In genomic region chr6:119317007-119317406, GRCh38 we compare ENCODE assay signal across 22 cellular contexts. TPM values are rescaled to one million over a fixed set of nuclear protein-coding genes. Genes with fewer than 3 reads are reported as not detected.
DNase-seq lines count a peak whose midpoint lies in the region; ATAC-seq, FAIRE-seq and TF ChIP-seq lines count a peak whose summit lies in the region.
"Had no signal": no experiment of that assay in that cellular context is flagged by ENCODE, and none has a peak within 500 bp of the region (broad histone marks: within the 10 kb centered on the region; RNA-seq: fewer than 3 reads in every experiment).

No MANE protein-coding gene starts in this region.

- no peaks in the 10 kb centered on the region for H3K9me3 Mint-ChIP-seq in activated CD4-positive, alpha-beta T cell treated with anti-CD3 and anti-CD28 coated beads, Interleukin-2, amount 10 ng/mL, durations not matched to agents 24 days and 14 days
- H3K9me3 Mint-ChIP-seq in natural killer cell, result no peaks in the 10 kb centered on the region
- H3K9me3 Mint-ChIP-seq: CD14-positive monocyte; CD4-positive, alpha-beta memory T cell; H9 had no signal

- WGBS in K562 (ENCODE audit: insufficient coverage, low coverage, missing lambda C conversion rate), result 92% methylated on average over 4 of the region's 4 CpGs

- H3K4me3 ChIP-seq in K562, result no peak overlapping the region
- H3K4me3 ChIP-seq: A549, BLaER1 had no signal

- intact Hi-C loops in activated CD4-positive, alpha-beta T cell treated with anti-CD3 and anti-CD28 coated beads, Interleukin-2, amount 10 ng/mL, durations not matched to agents 24 days and 14 days (cut with micrococcal nuclease), result no loop called here
- intact Hi-C loops in K562 (cut with micrococcal nuclease) (no loop called here), natural killer cell (cut with micrococcal nuclease) (loop anchor here (10.0 kb wide), 1 partner anchor 1702 kb away; no protein-coding TSS in a partner anchor)

- FAIRE-seq in K562 (lab: Jason Lieb, UNC), result no peak
- FAIRE-seq: A549, GM12892, GM18507, GM19239, H1 had no signal

- no peak for TF ChIP-seq POLR2A in K562 (conservative IDR thresholded peaks at IDR 0.05)

- no peaks in the 10 kb centered on the region for H3K9me1 ChIP-seq in K562 (ENCODE audit: control insufficient read depth, insufficient read depth, low read length)

- H3K4me1 Mint-ChIP-seq in activated CD4-positive, alpha-beta T cell treated with anti-CD3 and anti-CD28 coated beads, Interleukin-2, amount 10 ng/mL, durations not matched to agents 24 days and 14 days, result peaks cover 58% of the 10 kb centered on the region
- H3K4me1 Mint-ChIP-seq in natural killer cell, result peaks cover 57 to 60% of the 10 kb centered on the region in 2 donors
- H3K4me1 Mint-ChIP-seq: H9 had no signal

- no peaks in the 10 kb centered on the region for H3K27me3 ChIP-seq in K562 (ENCODE audit: control insufficient read depth in 2 of 2, insufficient read depth in 2 of 2, low read length in 2 of 2)
- H3K27me3 ChIP-seq: BLaER1 had no signal

- no peak for TF ChIP-seq RAD21 in K562 (CRISPR knock-in tag; conservative IDR thresholded peaks at IDR 0.05 in 1 of 2, IDR thresholded peaks at IDR 0.05 in 1 of 2)

- H3K4me3 Mint-ChIP-seq in activated CD4-positive, alpha-beta T cell treated with anti-CD3 and anti-CD28 coated beads, Interleukin-2, amount 10 ng/mL, durations not matched to agents 24 days and 14 days, result no peak overlapping the region
- no peak overlapping the region for H3K4me3 Mint-ChIP-seq in natural killer cell
- H3K4me3 Mint-ChIP-seq: CD14-positive monocyte; CD4-positive, alpha-beta memory T cell; H9 had no signal

- H3K36me3 ChIP-seq in KOPT-K1 (ENCODE audit: insufficient read depth, low read length) (0 out of 2 replicates have a peak, but pooled peaks cover 3% of the 10 kb centered on the region), K562 (ENCODE audit: control insufficient read depth, insufficient read depth, low read length) (peaks cover 57% of the 10 kb centered on the region)
- H3K36me3 ChIP-seq: BLaER1 had no signal

- no peak overlapping the region for H3K27ac Mint-ChIP-seq in activated CD4-positive, alpha-beta T cell treated with anti-CD3 and anti-CD28 coated beads, Interleukin-2, amount 10 ng/mL, durations not matched to agents 24 days and 14 days
- peak overlapping the region; percentile 60 to 63 for H3K27ac Mint-ChIP-seq in natural killer cell
- H3K27ac Mint-ChIP-seq: CD14-positive monocyte, H9 had no signal

- no TSS peak for BruUV-seq in K562 (replicated peaks; lab: Mats Ljungman, UMichigan)

- peak overlapping the region; percentile 34 for H3K27ac ChIP-seq in KOPT-K1 (ENCODE audit: low read depth, low read length, poor library complexity, severe bottlenecking)
- 0 out of 3 replicates have a peak overlapping the region, but pooled peaks have one; percentile 11 for H3K27ac ChIP-seq in K562 (ENCODE audit: extremely low read depth, low read depth, low read length)
- H3K27ac ChIP-seq: 22Rv1, A549, BLaER1 had no signal

- TF ChIP-seq CTCF in K562 (IDR thresholded peaks at IDR 0.05 in 2 of 3, conservative IDR thresholded peaks at IDR 0.05 in 1 of 3; ENCODE audit: insufficient read depth in 2 of 3, low read depth in 1 of 3, low read length in 3 of 3) (no peak), natural killer cell (IDR thresholded peaks at IDR 0.05) (no peak)

- H3K79me2 ChIP-seq in K562 (ENCODE audit: control insufficient read depth, insufficient read depth, low read length), result peaks cover 99% of the 10 kb centered on the region

- H3K9ac ChIP-seq in K562 (ENCODE audit: insufficient read depth in 1 of 2, low read depth in 2 of 2, low read length in 2 of 2), result no peak overlapping the region
- H3K9ac ChIP-seq: BLaER1 had no signal

- in situ Hi-C loops in K562 (cut with MboI), result no loop called here

- H3K27me3 Mint-ChIP-seq in activated CD4-positive, alpha-beta T cell treated with anti-CD3 and anti-CD28 coated beads, Interleukin-2, amount 10 ng/mL, durations not matched to agents 24 days and 14 days, result no peaks in the 10 kb centered on the region
- no peaks in the 10 kb centered on the region for H3K27me3 Mint-ChIP-seq in natural killer cell (ENCODE audit: low read depth in 2 of 2)
- H3K27me3 Mint-ChIP-seq: CD4-positive, alpha-beta memory T cell had no signal

- no peak overlapping the region for H3K4me2 ChIP-seq in K562 (ENCODE audit: insufficient read depth, low read length)
- H3K4me2 ChIP-seq: A549, BLaER1 had no signal

- POLR2A ChIA-PET in K562 (lab: Yijun Ruan, JAX), result interaction anchor here (1.5 kb wide), 1 partner anchor 49 kb away, joined by 4 read pairs; no protein-coding TSS in a partner anchor

- ATAC-seq in K562, result no peak
- ATAC-seq in natural killer cell, result no peak
- ATAC-seq in GM18867 (IDR thresholded peaks at IDR 0.05; ENCODE audit: unreplicated experiment), result no peak
- ATAC-seq: A549 had no signal

- H4K20me1 ChIP-seq in K562 (replicated peaks; ENCODE audit: control insufficient read depth, insufficient read depth, low read length), result no peaks in the 10 kb centered on the region; the same call in 1 of the 2 replicates
- H4K20me1 ChIP-seq: BLaER1 had no signal

- H3K36me3 Mint-ChIP-seq in activated CD4-positive, alpha-beta T cell treated with anti-CD3 and anti-CD28 coated beads, Interleukin-2, amount 10 ng/mL, durations not matched to agents 24 days and 14 days (ENCODE audit: low read depth), result peaks cover 20% of the 10 kb centered on the region
- H3K36me3 Mint-ChIP-seq in natural killer cell, result no peaks in the 10 kb centered on the region

- no peaks in the 10 kb centered on the region for H3K9me3 ChIP-seq in KOPT-K1 (ENCODE audit: insufficient read depth, low read length, poor library complexity, severe bottlenecking)
- H3K9me3 ChIP-seq in K562 (replicated peaks; ENCODE audit: control insufficient read depth, insufficient read depth, low read depth, low read length), result no peaks in the 10 kb centered on the region
- H3K9me3 ChIP-seq: A549, BLaER1 had no signal

- TF ChIP-seq EP300 in K562 (IDR thresholded peaks at IDR 0.05; ENCODE audit: low read length), result no peak

- CTCF ChIA-PET in K562 (lab: Yijun Ruan, JAX; ENCODE audit: low intra/inter-chr PET ratio), result no interaction called here

- no peak overlapping the region for H2AFZ ChIP-seq in K562 (ENCODE audit: low read depth, low read length)

- peak; percentile 21 for DNase-seq in activated CD4-positive, alpha-beta T cell treated with anti-CD3 and anti-CD28 coated beads, Interleukin-2, amount 10 ng/mL, durations not matched to agents 24 days and 14 days
- DNase-seq in activated CD4-positive, alpha-beta T cell treated with anti-CD3 and anti-CD28 coated beads, Interleukin-2, amount 50 U/mL, for 48 hours, result no peak
- no peak for DNase-seq in K562 (ENCODE audit: extremely low read depth in 1 of 4, low spot score in 3 of 4)
- DNase-seq in natural killer cell, result no peak
- DNase-seq in NCI-H446 (lab: John Stamatoyannopoulos, UW), result no peak
- no peak for DNase-seq in Ammon's horn (ENCODE audit: low spot score)
- DNase-seq: AML-193; CD4-positive, alpha-beta memory T cell; DMS153; DMS79; GDM1; H9 had no signal

- peaks cover 37 to 67% of the 10 kb centered on the region in 2 experiments for H3K4me1 ChIP-seq in K562 (replicated peaks in 1 of 2; ENCODE audit: control insufficient read depth in 2 of 2, insufficient read depth in 2 of 2, low read length in 2 of 2)
- H3K4me1 ChIP-seq: A549 had no signal

TF ChIP-seq in K562, 482 proteins besides CTCF, POLR2A, EP300 and RAD21:
- TF ChIP-seq MLLT1 (IDR thresholded peaks at IDR 0.05), result peak in 1 of 2 experiments; percentile 29; a peak in 1 of 4 replicates
- TF ChIP-seq ZNF354B (CRISPR knock-in tag; IDR thresholded peaks at IDR 0.05), result no peak

RNA-seq across cellular contexts. Expression of gene MAN1A1, which starts 32.6 kb away (rescaled TPM):
- total RNA-seq in activated CD4-positive, alpha-beta T cell treated with anti-CD3 and anti-CD28 coated beads, Interleukin-2, amount 10 ng/mL, durations not matched to agents 24 days and 14 days, result 43.0 and 43.7 TPM in 2 replicates
- 34.5 and 78.1 TPM in 2 replicates for total RNA-seq in K562 (2011; cell fraction: chromatin; rRNA removed; ENCODE audit: low replicate concordance)
- 44.4 and 48.3 TPM in 2 replicates for total RNA-seq in K562 (2011; cell fraction: nucleolus; rRNA removed)
- 69.6 and 93.7 TPM in 2 replicates for total RNA-seq in K562 (2011; cell fraction: nucleoplasm; rRNA removed)
- total RNA-seq in K562 (2014; rRNA removed), result 74.9 and 77.6 TPM in 2 replicates
- 68.7 and 75.4 TPM in 2 replicates for total RNA-seq in K562 (2014; rRNA removed; fragmentation: Illumina TruSeq; extraction: Trizol)
- 51.1 and 55.2 TPM in 2 replicates for total RNA-seq in K562 (2015; rRNA removed; fragmentation: Illumina TruSeq; extraction: Trizol)
- 75.0 and 78.4 TPM in 2 replicates for total RNA-seq in K562 (2021)
- polyA plus RNA-seq in K562 (2011; rRNA removed), result 33.3 and 59.7 TPM in 2 replicates
- 15.3 and 17.2 TPM in 2 replicates for polyA plus RNA-seq in K562 (2011; cell fraction: cytosol; rRNA removed)
- polyA plus RNA-seq in K562 (2011; cell fraction: nucleus; rRNA removed), result 12.3 and 13.9 TPM in 2 replicates
- polyA plus RNA-seq in K562 (2012), result 44.4 and 59.0 TPM in 2 replicates
- polyA plus RNA-seq in K562 (2014; fragmentation: Illumina TruSeq; extraction: Trizol), result 50.5 and 62.6 TPM in 2 replicates
- polyA plus RNA-seq in K562 (2014; fragmentation: Nextera tagmentation; extraction: Ambion mirVana), result 10 to 100 TPM; 24.5 to 27.7 TPM
- polyA plus RNA-seq in K562 (2014; rRNA removed), result 47.5 and 48.7 TPM in 2 replicates
- polyA minus RNA-seq in K562 (2011; rRNA and poly(A)+ RNA removed), result 39.6 and 50.2 TPM in 2 replicates
- polyA minus RNA-seq in K562 (2011; cell fraction: cytosol; rRNA and poly(A)+ RNA removed), result 22.8 and 28.5 TPM in 2 replicates
- polyA minus RNA-seq in K562 (2011; cell fraction: nucleus; rRNA and poly(A)+ RNA removed), result 26.5 and 34.9 TPM in 2 replicates
- total RNA-seq in natural killer cell, result 10 to 100 TPM; 45.6 to 54.6 (median 53.6) TPM
